14 cellular contexts compared by ENCODE assay signal in genomic region chr17:31722251-31723056, GRCh38.
DNase-seq lines count a peak whose midpoint lies in the region; ATAC-seq, FAIRE-seq and TF ChIP-seq lines count a peak whose summit lies in the region.
"Had no signal": no experiment of that assay in that cellular context is flagged by ENCODE, and none has a peak within 500 bp of the region (broad histone marks: within the 10 kb centered on the region; RNA-seq: fewer than 3 reads in every experiment).

No MANE protein-coding gene starts in this region.

- peak; percentile 70 for DNase-seq in IMR-90
- no peak for DNase-seq in K562 (ENCODE audit: extremely low read depth in 1 of 4, low spot score in 3 of 4)
- peak; percentile 4 for DNase-seq in kidney glomerular epithelial cell (lab: John Stamatoyannopoulos, UW)
- DNase-seq in tibial artery = no peak
- DNase-seq in KBM-7 = no peak
- no peak for DNase-seq in SIG-M5 (lab: John Stamatoyannopoulos, UW)
- DNase-seq: activated CD4-positive, alpha-beta T cell treated with anti-CD3 and anti-CD28 coated beads, Interleukin-2, amount 10 ng/mL, durations not matched to agents 7 days and 5 days; activated gamma-delta T cell treated with Interleukin-2 at 50 U/mL for 16 hours; colonic mucosa; NCI-H1092 treated with DMSO at 0.1 percent for 48 hours; NCI-H774; stimulated activated CD4-positive, alpha-beta T cell treated with anti-CD3 and anti-CD28 coated beads, Interleukin-12 subunit alpha, Interleukin-12 subunit beta, amount 100 ng/mL, for 4 hours had no signal

- H3K23ac ChIP-seq in IMR-90 (ENCODE audit: low read depth, low read length) = peak overlapping the region; percentile 81

- no peaks in the 10 kb centered on the region for H4K20me1 ChIP-seq in IMR-90 (ENCODE audit: insufficient read depth, low read length)
- no peaks in the 10 kb centered on the region for H4K20me1 ChIP-seq in K562 (replicated peaks; ENCODE audit: control insufficient read depth, insufficient read depth, low read length)

- H3K18ac ChIP-seq in IMR-90 (ENCODE audit: low read depth, low read length) = peak overlapping the region; percentile 55

- peak overlapping the region; percentile 97 for H2BK120ac ChIP-seq in IMR-90 (ENCODE audit: low read depth, low read length)

- H3K9me1 ChIP-seq in IMR-90 (ENCODE audit: insufficient read depth, low read length) = peaks cover 26% of the 10 kb centered on the region
- H3K9me1 ChIP-seq in K562 (ENCODE audit: control insufficient read depth, insufficient read depth, low read length) = no peaks in the 10 kb centered on the region

- H2AK5ac ChIP-seq in IMR-90 (ENCODE audit: low read depth, low read length) = peak overlapping the region; percentile 97

- H3K36me3 ChIP-seq in IMR-90 (ENCODE audit: control insufficient read depth, insufficient read depth, low read length) (no peaks in the 10 kb centered on the region), K562 (ENCODE audit: control insufficient read depth, insufficient read depth, low read length) (no peaks in the 10 kb centered on the region), tibial artery (no peaks in the 10 kb centered on the region)
- H3K36me3 ChIP-seq: colonic mucosa had no signal

- H2BK20ac ChIP-seq in IMR-90 (ENCODE audit: low read depth, low read length) = peak overlapping the region; percentile 94

- in situ Hi-C loops in IMR-90 (cut with MboI; ENCODE audit: low sequenced_read_pairs) = no loop called here
- in situ Hi-C loops in K562 (cut with MboI) = no loop called here
- in situ Hi-C loops in KBM-7 (cut with MboI; ENCODE audit: low pct_unique_long_range_greater_than_20kb, low sequenced_read_pairs) = no loop called here

- 49% methylated on average over 12 of the region's 14 CpGs; no CpG with 5 or more reads in 1 of the 2 experiments for WGBS in IMR-90 (ENCODE audit: extremely low coverage in 2 of 2, insufficient read length in 1 of 2), 2 experiments
- 2% methylated on average over 13 of the region's 14 CpGs for WGBS in K562 (ENCODE audit: insufficient coverage, low coverage, missing lambda C conversion rate)

- peak overlapping the region; percentile 72 for H4K91ac ChIP-seq in IMR-90 (ENCODE audit: insufficient read depth, low read depth, low read length)

- H3K4ac ChIP-seq in IMR-90 (ENCODE audit: low read depth, low read length) = peak overlapping the region; percentile 93

- H2AFZ ChIP-seq in IMR-90 (replicated peaks; ENCODE audit: low read length, poor library complexity) (peak overlapping the region; percentile 86), K562 (ENCODE audit: low read depth, low read length) (no peak overlapping the region)

- POLR2A ChIA-PET in IMR-90 (lab: Charles Lee; ENCODE audit: unreplicated experiment) = no interaction called here
- POLR2A ChIA-PET in K562 (lab: Yijun Ruan, JAX) = no interaction called here

- H2BK5ac ChIP-seq in IMR-90 (ENCODE audit: low read depth, low read length, poor library complexity, severe bottlenecking) = peak overlapping the region; percentile 87

- peak overlapping the region; percentile 44; the same call in 1 of the 2 replicates for H4K5ac ChIP-seq in IMR-90 (ENCODE audit: low read depth, low read length)

- TF ChIP-seq EP300 in K562 (IDR thresholded peaks at IDR 0.05; ENCODE audit: low read length) = no peak

- H4K8ac ChIP-seq in IMR-90 (ENCODE audit: low read depth in 2 of 2, low read length in 2 of 2) = peak overlapping the region; percentile 1 to 80; a peak in 3 of 4 replicates

- H3K4me1 ChIP-seq in IMR-90 (ENCODE audit: control insufficient read depth, insufficient read depth, low read length) = peaks cover 27% of the 10 kb centered on the region
- no peaks in the 10 kb centered on the region; a peak in 2 of 5 replicates for H3K4me1 ChIP-seq in K562 (replicated peaks in 1 of 2; ENCODE audit: control insufficient read depth in 2 of 2, insufficient read depth in 2 of 2, low read length in 2 of 2)
- peaks cover 0 to 47% (median 33%) of the 10 kb centered on the region in 4 donors for H3K4me1 ChIP-seq in tibial artery
- H3K4me1 ChIP-seq: colonic mucosa had no signal

- H3K56ac ChIP-seq in IMR-90 (ENCODE audit: extremely low read depth, insufficient read depth, low read length) = no peak overlapping the region

- H2BK15ac ChIP-seq in IMR-90 (ENCODE audit: low read depth, low read length) = peak overlapping the region; percentile 68; the same call in 2 of the 3 replicates

- TF ChIP-seq RAD21 in IMR-90 (IDR thresholded peaks at IDR 0.05; ENCODE audit: low read length) (no peak), K562 (CRISPR knock-in tag; conservative IDR thresholded peaks at IDR 0.05 in 1 of 2, IDR thresholded peaks at IDR 0.05 in 1 of 2) (no peak)

- H3K27ac ChIP-seq in IMR-90 (ENCODE audit: insufficient read depth, low read length) = peak overlapping the region; percentile 9
- no peak overlapping the region for H3K27ac ChIP-seq in K562 (ENCODE audit: extremely low read depth, low read depth, low read length)
- peak overlapping the region; percentile 57 to 71 for H3K27ac ChIP-seq in tibial artery
- H3K27ac ChIP-seq: colonic mucosa had no signal

- H2AK9ac ChIP-seq in IMR-90 (replicated peaks; ENCODE audit: low read depth, low read length, poor library complexity) = peak overlapping the region; percentile 67

- no peaks in the 10 kb centered on the region for H3K9me3 ChIP-seq in IMR-90 (ENCODE audit: control insufficient read depth, insufficient read depth, low read length)
- H3K9me3 ChIP-seq in K562 (replicated peaks; ENCODE audit: control insufficient read depth, insufficient read depth, low read depth, low read length) = no peaks in the 10 kb centered on the region
- H3K9me3 ChIP-seq in tibial artery = no peaks in the 10 kb centered on the region
- H3K9me3 ChIP-seq: colonic mucosa had no signal

- H3K9ac ChIP-seq in IMR-90 (ENCODE audit: low read depth, low read length) (no peak overlapping the region), K562 (ENCODE audit: insufficient read depth in 1 of 2, low read depth in 2 of 2, low read length in 2 of 2) (no peak overlapping the region)

- TF ChIP-seq CTCF in IMR-90 (conservative IDR thresholded peaks at IDR 0.05; ENCODE audit: low read depth, low read length) (no peak), K562 (IDR thresholded peaks at IDR 0.05 in 2 of 3, conservative IDR thresholded peaks at IDR 0.05 in 1 of 3; ENCODE audit: insufficient read depth in 2 of 3, low read depth in 1 of 3, low read length in 3 of 3) (no peak), tibial artery (IDR thresholded peaks at IDR 0.05) (peak in 1 of 2 experiments; percentile 17)

- peaks cover 0 to 7% of the 10 kb centered on the region in 2 experiments; a peak in 1 of 4 replicates for H3K79me1 ChIP-seq in IMR-90 (ENCODE audit: low read depth in 1 of 2, low read length in 2 of 2)

- BruUV-seq in IMR-90 (replicated peaks; lab: Mats Ljungman, UMichigan) (no TSS peak), K562 (replicated peaks; lab: Mats Ljungman, UMichigan) (no TSS peak)

- no peak for FAIRE-seq in K562 (lab: Jason Lieb, UNC)
- FAIRE-seq: D721Med had no signal

- H3K27me3 ChIP-seq in IMR-90 (ENCODE audit: control insufficient read depth, insufficient read depth, low read length) (no peaks in the 10 kb centered on the region), K562 (ENCODE audit: control insufficient read depth in 2 of 2, insufficient read depth in 2 of 2, low read length in 2 of 2) (peaks cover 7 to 45% of the 10 kb centered on the region in 2 experiments; a peak in 4 of 5 replicates), tibial artery (no peaks in the 10 kb centered on the region)
- H3K27me3 ChIP-seq: colonic mucosa had no signal

- ATAC-seq in IMR-90 (ENCODE audit: low read depth) (peak; percentile 74), K562 (no peak), HG02610 (IDR thresholded peaks at IDR 0.05; ENCODE audit: unreplicated experiment) (no peak)

- TF ChIP-seq POLR2A in IMR-90 (IDR thresholded peaks at IDR 0.05; ENCODE audit: low read depth, low read length) (no peak), K562 (conservative IDR thresholded peaks at IDR 0.05) (no peak)

- intact Hi-C loops in IMR-90 (cut with micrococcal nuclease) (no loop called here), K562 (cut with micrococcal nuclease) (no loop called here), tibial artery (cut with DNase I; ENCODE audit: low total_unique reads) (no loop called here)

- dilution Hi-C loops in IMR-90 (cut with HindIII; ENCODE audit: low sequenced_read_pairs, unreplicated experiment) = no loop called here

- H3K14ac ChIP-seq in IMR-90 (replicated peaks; ENCODE audit: low read depth, low read length) = peak overlapping the region; percentile 84

- H3K4me2 ChIP-seq in IMR-90 (ENCODE audit: low read depth, low read length) = peak overlapping the region; percentile 58
- no peak overlapping the region for H3K4me2 ChIP-seq in K562 (ENCODE audit: insufficient read depth, low read length)

- H3K79me2 ChIP-seq in K562 (ENCODE audit: control insufficient read depth, insufficient read depth, low read length) = no peaks in the 10 kb centered on the region

- CTCF ChIA-PET in IMR-90 (lab: Yijun Ruan, JAX) = interaction anchor here (0.9 kb wide), 1 partner anchor 120 kb away, joined by 3 read pairs; no protein-coding TSS in a partner anchor
- CTCF ChIA-PET in K562 (lab: Yijun Ruan, JAX; ENCODE audit: low intra/inter-chr PET ratio) = no interaction called here

- no peak overlapping the region for H3K4me3 ChIP-seq in IMR-90 (ENCODE audit: insufficient read depth, low read depth, low read length)
- no peak overlapping the region for H3K4me3 ChIP-seq in K562
- H3K4me3 ChIP-seq in tibial artery = no peak overlapping the region
- H3K4me3 ChIP-seq: colonic mucosa had no signal

TF ChIP-seq in IMR-90, 13 proteins besides CTCF, POLR2A, EP300 and RAD21:
- TF ChIP-seq CHD1 (IDR thresholded peaks at IDR 0.05; ENCODE audit: low read depth, low read length) (no peak), FOS (IDR thresholded peaks at IDR 0.05; ENCODE audit: low read depth, low read length) (peak; percentile 70)

TF ChIP-seq in K562, 482 proteins besides CTCF, POLR2A, EP300 and RAD21 (continues in another document):
- TF ChIP-seq ZC3H4 (CRISPR knock-in tag; IDR thresholded peaks at IDR 0.05; ENCODE audit: borderline replicate concordance) (no peak), ZNF511 (CRISPR knock-in tag; IDR thresholded peaks at IDR 0.05) (no peak), ZNF655 (CRISPR knock-in tag; IDR thresholded peaks at IDR 0.05) (no peak)

Comparison
In these comparisons a context has a peak if more than half of its experiments do, and no peak if none do; other contexts are left out.
1. DNase-seq: peak in IMR-90 (single experiment) and kidney glomerular epithelial cell (single experiment); none in K562 (0 of 4), tibial artery (0 of 2), KBM-7 (single experiment) and SIG-M5 (single experiment).